13 cellular contexts compared by ENCODE assay signal in genomic region chr7:139124084-139124914, GRCh38. TPM values are rescaled to one million over a fixed set of nuclear protein-coding genes. Genes with fewer than 3 reads are reported as not detected.
DNase-seq lines count a peak whose midpoint lies in the region; ATAC-seq and TF ChIP-seq lines count a peak whose summit lies in the region.
"Had no signal": no experiment of that assay in that cellular context is flagged by ENCODE, and none has a peak within 500 bp of the region (broad histone marks: within the 10 kb centered on the region; RNA-seq: fewer than 3 reads in every experiment).

No MANE protein-coding gene starts in this region.

- ATAC-seq in GM18861 (IDR thresholded peaks at IDR 0.05; ENCODE audit: unreplicated experiment) (peak; percentile 53), HG02678 (IDR thresholded peaks at IDR 0.05; ENCODE audit: unreplicated experiment) (peak; percentile 74), HG03565 (IDR thresholded peaks at IDR 0.05; ENCODE audit: unreplicated experiment) (peak; percentile 79)
- ATAC-seq: right cardiac atrium had no signal

- H3K79me2 ChIP-seq in mammary epithelial cell (ENCODE audit: insufficient read depth, low read length): no peaks in the 10 kb centered on the region

- DNase-seq in CD1c-positive myeloid dendritic cell (ENCODE audit: extremely low spot score) (peak; percentile 61), lower leg skin (ENCODE audit: low spot score in 2 of 2) (no peak), NCI-H774 (lab: John Stamatoyannopoulos, UW) (no peak), NCI-H146 treated with DMSO at 0.1 percent for 48 hours (lab: John Stamatoyannopoulos, UW; ENCODE audit: unreplicated experiment) (no peak), mammary epithelial cell (no peak)
- DNase-seq: CD4-positive, CD25-positive, alpha-beta regulatory T cell; midbrain; NCI-H2107; right cardiac atrium; SHP77 had no signal

- WGBS in lower leg skin, 2 donors: 83 to 87% methylated on average over 4 of the region's 4 CpGs
- WGBS in mammary epithelial cell (ENCODE audit: low coverage, missing lambda C conversion rate): 77% methylated on average over 4 of the region's 4 CpGs

- no peak overlapping the region for H3K27ac ChIP-seq in mammary epithelial cell (ENCODE audit: insufficient read depth, low read depth, low read length)

- no peaks in the 10 kb centered on the region for H3K4me1 ChIP-seq in mammary epithelial cell (ENCODE audit: insufficient read depth, low read length)

- no peaks in the 10 kb centered on the region for H4K20me1 ChIP-seq in mammary epithelial cell (ENCODE audit: insufficient read depth, low read length)

- H3K9me3 ChIP-seq in mammary epithelial cell (replicated peaks; ENCODE audit: insufficient read depth, low read length): no peaks in the 10 kb centered on the region

- no peak overlapping the region for H2AFZ ChIP-seq in mammary epithelial cell (ENCODE audit: low read depth, low read length)

- H3K36me3 ChIP-seq in mammary epithelial cell (ENCODE audit: insufficient read depth, low read length): no peaks in the 10 kb centered on the region

- intact Hi-C loops in lower leg skin (cut with DNase I; ENCODE audit: low total_unique reads): no loop called here
- intact Hi-C loops in mammary epithelial cell (cut with micrococcal nuclease): no loop called here

- in situ Hi-C loops in mammary epithelial cell (cut with MboI; ENCODE audit: low sequenced_read_pairs in 2 of 2): no loop called here

- no peak overlapping the region for H3K9ac ChIP-seq in mammary epithelial cell (ENCODE audit: insufficient read depth, low read length)

- TF ChIP-seq CTCF in lower leg skin (IDR thresholded peaks at IDR 0.05): no peak
- no peak for TF ChIP-seq CTCF in mammary epithelial cell (conservative IDR thresholded peaks at IDR 0.05 in 1 of 2, IDR thresholded peaks at IDR 0.05 in 1 of 2; ENCODE audit: extremely low read depth in 1 of 2, insufficient read depth in 1 of 2, low read depth in 1 of 2, low read length in 2 of 2)

- H3K4me3 ChIP-seq in lower leg skin (ENCODE audit: low read depth, poor library complexity, severe bottlenecking) (no peak overlapping the region), mammary epithelial cell (replicated peaks in 1 of 3; ENCODE audit: insufficient read depth in 1 of 3, low read depth in 2 of 3, low read length in 3 of 3) (no peak overlapping the region)

- H3K4me2 ChIP-seq in mammary epithelial cell (ENCODE audit: insufficient read depth, low read depth, low read length): no peak overlapping the region

- BruUV-seq in mammary epithelial cell (replicated peaks; lab: Mats Ljungman, UMichigan): no TSS peak

- CTCF ChIA-PET in mammary epithelial cell (lab: Charles Lee; ENCODE audit: low non-redundant PET): interaction anchor here (0.6 kb wide), 1 partner anchor 9 kb away, joined by 5 read pairs; a partner anchor contains a TSS

- no peaks in the 10 kb centered on the region for H3K27me3 ChIP-seq in mammary epithelial cell (ENCODE audit: insufficient read depth, low read length)

- dilution Hi-C loops in mammary epithelial cell (cut with HindIII; ENCODE audit: low sequenced_read_pairs): no loop called here

- no peak for TF ChIP-seq POLR2A in lower leg skin (IDR thresholded peaks at IDR 0.05)

RNA-seq across cellular contexts. Expression of gene ZC3HAV1, which starts 14.8 kb away (rescaled TPM):
- 10 to 100 TPM; 15.4 to 25.8 (median 22.9) TPM for total RNA-seq in lower leg skin
- total RNA-seq in mammary epithelial cell: 10 to 100 TPM; 23.6 to 50.5 TPM
- 24.2 TPM for polyA plus RNA-seq in mammary epithelial cell
- 35.7 TPM for polyA minus RNA-seq in mammary epithelial cell
